21 cellular contexts compared by ENCODE assay signal in the genomic region with DNA sequence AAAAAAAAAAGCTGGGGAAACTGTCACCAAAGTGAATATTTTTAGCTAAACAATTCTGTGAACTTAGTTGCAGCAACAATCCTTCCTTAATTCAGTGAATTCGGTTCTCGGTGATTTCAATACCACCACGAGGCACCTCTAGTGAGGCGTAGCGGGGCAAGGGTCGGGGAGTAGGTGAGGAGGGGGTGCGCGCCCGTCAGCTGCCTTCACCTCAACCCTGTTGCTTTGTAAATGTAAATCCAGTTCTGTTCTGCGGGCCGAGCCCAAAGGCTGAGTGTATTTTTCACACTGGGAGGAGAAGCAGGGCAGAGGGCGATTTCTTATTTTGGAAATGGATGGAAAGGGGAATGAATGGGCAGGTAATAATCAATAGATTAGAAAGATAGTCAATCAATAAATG. TPM values are rescaled to one million over a fixed set of nuclear protein-coding genes. Genes with fewer than 3 reads are reported as not detected.
DNase-seq lines count a peak whose midpoint lies in the region; ATAC-seq and TF ChIP-seq lines count a peak whose summit lies in the region.
"Had no signal": no experiment of that assay in that cellular context is flagged by ENCODE, and none has a peak within 500 bp of the region (broad histone marks: within the 10 kb centered on the region; RNA-seq: fewer than 3 reads in every experiment).

No MANE protein-coding gene starts in this region.

- peak overlapping the region; percentile 68 for H3K4me2 ChIP-seq in mesendoderm (ENCODE audit: low read length)
- H3K4me2 ChIP-seq: KMS-11 had no signal

- H3K4me3 Mint-ChIP-seq in stimulated activated effector memory CD8-positive, alpha-beta T cell treated with anti-CD3 and anti-CD28 coated beads, Interleukin-12 subunit alpha, Interleukin-12 subunit beta, amount 100 ng/mL, for 72 hours, result no peak overlapping the region
- H3K4me3 Mint-ChIP-seq: activated naive CD8-positive, alpha-beta T cell treated with anti-CD3 and anti-CD28 coated beads, Interleukin-2, amount 10 ng/mL, durations not matched to agents 7 days and 5 days; activated T-cell treated with anti-CD3 and anti-CD28 coated beads, Interleukin-2, amount 50 U/mL, for 72 hours had no signal

- H2BK120ac ChIP-seq in mesendoderm (ENCODE audit: low read depth, low read length), result no peak overlapping the region

- 14% methylated on average over 12 of the region's 12 CpGs for WGBS in HUES64
- WGBS in mesendoderm (ENCODE audit: extremely low coverage, insufficient coverage, low lambda C conversion rate), result no CpG with 5 or more reads among the region's 12 CpGs
- 11 to 13% methylated on average over 12 of the region's 12 CpGs for WGBS in thyroid gland, 2 donors

- ATAC-seq in stimulated activated effector memory CD8-positive, alpha-beta T cell treated with anti-CD3 and anti-CD28 coated beads, Interleukin-12 subunit alpha, Interleukin-12 subunit beta, amount 100 ng/mL, for 72 hours, result no peak
- ATAC-seq: activated T-cell treated with anti-CD3 and anti-CD28 coated beads, Interleukin-2, amount 50 U/mL, for 72 hours; gastroesophageal sphincter had no signal

- H3K9me3 ChIP-seq in HUES64 (ENCODE audit: insufficient read depth, low read depth, low read length) (no peaks in the 10 kb centered on the region), thyroid gland (no peaks in the 10 kb centered on the region)
- H3K9me3 ChIP-seq: BE2C, gastroesophageal sphincter, SJSA1 had no signal

- TF ChIP-seq POLR2A in thyroid gland (IDR thresholded peaks at IDR 0.05), result no peak

- intact Hi-C loops in thyroid gland (cut with DNase I), result no loop called here

- H3K36me3 Mint-ChIP-seq in stimulated activated effector memory CD8-positive, alpha-beta T cell treated with anti-CD3 and anti-CD28 coated beads, Interleukin-12 subunit alpha, Interleukin-12 subunit beta, amount 100 ng/mL, for 72 hours, result no peaks in the 10 kb centered on the region
- H3K36me3 Mint-ChIP-seq: activated naive CD8-positive, alpha-beta T cell treated with anti-CD3 and anti-CD28 coated beads, Interleukin-2, amount 10 ng/mL, durations not matched to agents 7 days and 5 days had no signal

- H3K27ac ChIP-seq in HUES64 (ENCODE audit: low read depth, low read length) (peak overlapping the region; percentile 69; the same call in 1 of the 2 replicates), mesendoderm (ENCODE audit: low read depth, low read length) (no peak overlapping the region), thyroid gland (peak overlapping the region; percentile 68 to 99 (median 83))
- H3K27ac ChIP-seq: epithelial cell of prostate, gastroesophageal sphincter, KMS-11, SJSA1 had no signal

- no peaks in the 10 kb centered on the region for H3K27me3 ChIP-seq in HUES64 (ENCODE audit: insufficient read depth, low read length)
- H3K27me3 ChIP-seq in mesendoderm (ENCODE audit: insufficient read depth, low read length, poor library complexity), result no peaks in the 10 kb centered on the region
- no peaks in the 10 kb centered on the region for H3K27me3 ChIP-seq in thyroid gland
- H3K27me3 ChIP-seq: SJSA1 had no signal

- H3K9me3 Mint-ChIP-seq in stimulated activated effector memory CD8-positive, alpha-beta T cell treated with anti-CD3 and anti-CD28 coated beads, Interleukin-12 subunit alpha, Interleukin-12 subunit beta, amount 100 ng/mL, for 72 hours, result peaks cover 8% of the 10 kb centered on the region
- H3K9me3 Mint-ChIP-seq: activated T-cell treated with anti-CD3 and anti-CD28 coated beads, Interleukin-2, amount 50 U/mL, for 72 hours had no signal

- no peak overlapping the region for H3K18ac ChIP-seq in mesendoderm (ENCODE audit: low read length)

- peaks cover 37% of the 10 kb centered on the region for H3K36me3 ChIP-seq in HUES64 (ENCODE audit: insufficient read depth, low read length)
- peaks cover 10% of the 10 kb centered on the region for H3K36me3 ChIP-seq in mesendoderm (ENCODE audit: control insufficient read depth, insufficient read depth, low read length)
- H3K36me3 ChIP-seq in thyroid gland, result peaks cover 0 to 8% of the 10 kb centered on the region in 2 donors
- H3K36me3 ChIP-seq: BE2C, gastroesophageal sphincter had no signal

- H3K56ac ChIP-seq in mesendoderm (ENCODE audit: low read length), result peak overlapping the region; percentile 87

- peaks cover 23% of the 10 kb centered on the region for H3K4me1 ChIP-seq in HUES64 (ENCODE audit: insufficient read depth, low read length)
- peaks cover 9% of the 10 kb centered on the region for H3K4me1 ChIP-seq in mesendoderm (ENCODE audit: control insufficient read depth, low read depth, low read length)
- H3K4me1 ChIP-seq in thyroid gland, result peaks cover 24 to 31% of the 10 kb centered on the region in 2 donors
- H3K4me1 ChIP-seq: BE2C had no signal

- H3K4me1 Mint-ChIP-seq in stimulated activated effector memory CD8-positive, alpha-beta T cell treated with anti-CD3 and anti-CD28 coated beads, Interleukin-12 subunit alpha, Interleukin-12 subunit beta, amount 100 ng/mL, for 72 hours, result no peaks in the 10 kb centered on the region

- H4K8ac ChIP-seq in mesendoderm (ENCODE audit: low read depth, low read length), result no peak overlapping the region

- H3K9ac ChIP-seq in HUES64 (ENCODE audit: low read depth, low read length) (0 out of 2 replicates have a peak overlapping the region, but pooled peaks have one; percentile 27), mesendoderm (ENCODE audit: low read length) (peak overlapping the region; percentile 55)
- H3K9ac ChIP-seq: KMS-11 had no signal

- TF ChIP-seq CTCF in epithelial cell of proximal tubule (conservative IDR thresholded peaks at IDR 0.05; ENCODE audit: low read depth, low read length) (no peak), thyroid gland (IDR thresholded peaks at IDR 0.05) (no peak)

- H3K79me1 ChIP-seq in mesendoderm (ENCODE audit: low read length), result peaks cover 11% of the 10 kb centered on the region

- H3K4ac ChIP-seq in mesendoderm (ENCODE audit: low read depth, low read length), result peak overlapping the region; percentile 46

- no peak overlapping the region for H3K27ac Mint-ChIP-seq in stimulated activated effector memory CD8-positive, alpha-beta T cell treated with anti-CD3 and anti-CD28 coated beads, Interleukin-12 subunit alpha, Interleukin-12 subunit beta, amount 100 ng/mL, for 72 hours
- H3K27ac Mint-ChIP-seq: activated naive CD8-positive, alpha-beta T cell treated with anti-CD3 and anti-CD28 coated beads, Interleukin-2, amount 10 ng/mL, durations not matched to agents 7 days and 5 days; activated T-cell treated with anti-CD3 and anti-CD28 coated beads, Interleukin-2, amount 50 U/mL, for 72 hours had no signal

- H3K79me2 ChIP-seq in mesendoderm (ENCODE audit: control insufficient read depth, insufficient read depth, low read length), result peaks cover 8% of the 10 kb centered on the region

- no peak overlapping the region for H2BK5ac ChIP-seq in mesendoderm (ENCODE audit: low read length)

- no peak overlapping the region for H2BK15ac ChIP-seq in mesendoderm (replicated peaks; ENCODE audit: low read depth)

- H2AK5ac ChIP-seq in mesendoderm (ENCODE audit: low read length), result no peak overlapping the region

- no peak overlapping the region for H4K5ac ChIP-seq in mesendoderm (ENCODE audit: low read length)

- DNase-seq in epithelial cell of proximal tubule (ENCODE audit: low read depth) (no peak), mesendoderm (peak; percentile 31), thyroid gland (peak in 1 of 2 donors; percentile 36), mucosa of gallbladder (ENCODE audit: low spot score) (no peak)
- no peak for DNase-seq in activated effector memory CD4-positive, alpha-beta T cell treated with anti-CD3 and anti-CD28 coated beads, Interleukin-2, amount 50 U/mL, for 16 hours
- no peak for DNase-seq in stimulated activated effector memory CD8-positive, alpha-beta T cell treated with anti-CD3 and anti-CD28 coated beads, Interleukin-12 subunit alpha, Interleukin-12 subunit beta, amount 100 ng/mL, for 72 hours (ENCODE audit: low spot score in 2 of 2)
- DNase-seq: activated naive CD8-positive, alpha-beta T cell treated with anti-CD3 and anti-CD28 coated beads, Interleukin-2, amount 10 ng/mL, durations not matched to agents 7 days and 5 days; activated T-cell treated with anti-CD3 and anti-CD28 coated beads, Interleukin-2, amount 50 U/mL, for 72 hours; BE2C; dermis blood vessel endothelial cell; midbrain; NCI-H69; OCI-M1; stimulated activated CD4-positive, alpha-beta T cell treated with anti-CD3 and anti-CD28 coated beads, Interleukin-2, amount 100 ng/mL, for 48 hours; T-helper 2 cell had no signal

- H3K4me3 ChIP-seq in HUES64 (ENCODE audit: low read length) (peak overlapping the region; percentile 52), epithelial cell of proximal tubule (ENCODE audit: low read depth, low read length) (peak overlapping the region; percentile 34), mesendoderm (ENCODE audit: low read length) (no peak overlapping the region), thyroid gland (replicated peaks in 1 of 3) (peak overlapping the region in 1 of 3 donors; percentile 14)
- H3K4me3 ChIP-seq: gastroesophageal sphincter, SJSA1 had no signal

- H3K23ac ChIP-seq in mesendoderm (ENCODE audit: low read length), result no peak overlapping the region

RNA-seq across cellular contexts. Expression of a gene that starts 17.4 kb away (rescaled TPM):
- 62.6 TPM for polyA plus RNA-seq in HUES64 (2013, experiment 1 of 2)
- polyA plus RNA-seq in HUES64 (2013, experiment 2 of 2), result 75.5 TPM
- total RNA-seq in epithelial cell of proximal tubule (17.4 and 20.0 TPM in 2 replicates), thyroid gland (10 to 100 TPM; 23.0 to 57.0 (median 44.0) TPM), mucosa of gallbladder (1.2 TPM)
- 17.2 TPM for polyA plus RNA-seq in mesendoderm (2013, experiment 1 of 2)
- 17.7 TPM for polyA plus RNA-seq in mesendoderm (2013, experiment 2 of 2)
- total RNA-seq: activated naive CD8-positive, alpha-beta T cell treated with anti-CD3 and anti-CD28 coated beads, Interleukin-2, amount 10 ng/mL, durations not matched to agents 7 days and 5 days; activated T-cell treated with anti-CD3 and anti-CD28 coated beads, Interleukin-2, amount 50 U/mL, for 72 hours; bronchial epithelial cell; gastroesophageal sphincter had no signal
